9 cellular contexts compared by ENCODE assay signal in the genomic region with DNA sequence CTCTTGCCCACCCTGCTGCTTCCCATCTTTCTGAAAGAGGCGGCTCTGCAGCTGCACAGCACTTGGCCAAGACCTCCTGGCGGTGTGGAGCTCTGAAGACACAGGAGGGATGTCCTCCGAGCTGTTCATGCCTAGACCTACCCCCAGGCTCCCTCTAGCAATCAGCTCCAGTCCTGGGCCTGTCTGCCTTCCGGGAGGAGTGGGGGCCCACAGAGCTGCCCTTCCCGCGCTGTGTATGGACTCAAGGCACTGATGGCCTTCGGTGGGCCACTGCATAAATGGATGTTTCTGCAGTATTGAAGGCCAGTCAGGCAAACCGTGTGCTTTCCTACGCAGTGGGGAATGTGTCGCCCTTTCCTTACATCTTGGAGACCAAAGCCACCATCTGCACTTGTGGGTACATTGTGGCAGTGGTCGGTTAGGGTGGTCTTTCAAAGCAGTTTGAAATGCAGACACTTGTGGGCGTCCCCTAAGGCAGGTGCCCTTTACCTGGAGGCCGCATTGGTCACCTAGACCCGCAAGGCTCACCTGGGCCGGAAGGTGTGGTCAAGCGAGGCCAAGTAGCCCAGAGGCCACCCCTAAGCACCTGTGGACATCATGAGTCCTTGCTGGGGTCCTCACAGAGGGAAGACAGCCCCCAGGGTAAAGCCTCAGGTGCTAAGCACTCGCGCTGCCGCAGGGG. TPM values are rescaled to one million over a fixed set of nuclear protein-coding genes. Genes with fewer than 3 reads are reported as not detected.
DNase-seq lines count a peak whose midpoint lies in the region; ATAC-seq lines count a peak whose summit lies in the region.
"Had no signal": no experiment of that assay in that cellular context is flagged by ENCODE, and none has a peak within 500 bp of the region (broad histone marks: within the 10 kb centered on the region; RNA-seq: fewer than 3 reads in every experiment).

No MANE protein-coding gene starts in this region.

- peaks cover 11% of the 10 kb centered on the region for H3K36me3 Mint-ChIP-seq in activated T-helper 1 cell treated with anti-CD3 and anti-CD28 coated beads, Interleukin-12 subunit alpha, Interleukin-12 subunit beta, Interleukin-2, Interleukin-4 antibody, amounts not matched to agents 30 ng/mL and 10 ng/mL and 1 ng/mL, durations not matched to agents 14 hours and 24 hours and 36 hours (ENCODE audit: low read depth)

- H3K9me3 Mint-ChIP-seq in activated T-helper 1 cell treated with anti-CD3 and anti-CD28 coated beads, Interleukin-12 subunit alpha, Interleukin-12 subunit beta, Interleukin-2, Interleukin-4 antibody, amounts not matched to agents 30 ng/mL and 10 ng/mL and 1 ng/mL, durations not matched to agents 14 hours and 24 hours and 36 hours, result no peaks in the 10 kb centered on the region

- peak overlapping the region; percentile 78 for H3K4me3 Mint-ChIP-seq in activated T-helper 1 cell treated with anti-CD3 and anti-CD28 coated beads, Interleukin-12 subunit alpha, Interleukin-12 subunit beta, Interleukin-2, Interleukin-4 antibody, amounts not matched to agents 30 ng/mL and 10 ng/mL and 1 ng/mL, durations not matched to agents 14 hours and 24 hours and 36 hours

- intact Hi-C loops in activated T-helper 1 cell treated with anti-CD3 and anti-CD28 coated beads, Interleukin-12 subunit alpha, Interleukin-12 subunit beta, Interleukin-2, Interleukin-4 antibody, amounts not matched to agents 30 ng/mL and 10 ng/mL and 1 ng/mL, durations not matched to agents 14 hours and 24 hours and 36 hours (cut with micrococcal nuclease), result loop anchor here (5.0 kb wide), 1 partner anchor 684 kb away; a partner anchor contains a TSS

- ATAC-seq in left lobe of liver (no peak), HG02798 (IDR thresholded peaks at IDR 0.05; ENCODE audit: poor library complexity, unreplicated experiment) (no peak)
- ATAC-seq in activated CD4-positive, CD25-positive, alpha-beta regulatory T cell treated with anti-CD3 and anti-CD28 coated beads, Interleukin-2, amount 50 U/mL, for 24 hours, result no peak

- peak overlapping the region; percentile 87 for H3K27ac ChIP-seq in substantia nigra (ENCODE audit: low read depth, low read length, poor library complexity, severe bottlenecking)

- H3K27me3 Mint-ChIP-seq in activated T-helper 1 cell treated with anti-CD3 and anti-CD28 coated beads, Interleukin-12 subunit alpha, Interleukin-12 subunit beta, Interleukin-2, Interleukin-4 antibody, amounts not matched to agents 30 ng/mL and 10 ng/mL and 1 ng/mL, durations not matched to agents 14 hours and 24 hours and 36 hours (ENCODE audit: insufficient read depth), result no peaks in the 10 kb centered on the region

- H3K27ac Mint-ChIP-seq in activated T-helper 1 cell treated with anti-CD3 and anti-CD28 coated beads, Interleukin-12 subunit alpha, Interleukin-12 subunit beta, Interleukin-2, Interleukin-4 antibody, amounts not matched to agents 30 ng/mL and 10 ng/mL and 1 ng/mL, durations not matched to agents 14 hours and 24 hours and 36 hours, result peak overlapping the region; percentile 87

- DNase-seq in activated CD4-positive, alpha-beta T cell treated with anti-CD3 and anti-CD28 coated beads for 4 hours, result peak; percentile 1 to 7
- DNase-seq in activated CD4-positive, alpha-beta T cell treated with anti-CD3 and anti-CD28 coated beads, Interleukin-2, amount 50 U/mL, for 1 hour, result no peak
- DNase-seq in activated T-helper 1 cell treated with anti-CD3 and anti-CD28 coated beads, Interleukin-12 subunit alpha, Interleukin-12 subunit beta, Interleukin-2, Interleukin-4 antibody, amounts not matched to agents 30 ng/mL and 10 ng/mL and 1 ng/mL, durations not matched to agents 14 hours and 24 hours and 36 hours (ENCODE audit: low spot score), result no peak
- DNase-seq in islet precursor cell (peak; percentile 57), substantia nigra (lab: John Stamatoyannopoulos, UW) (peak in 3 of 49 donors; percentile 24 to 60 (median 55)), left lobe of liver (ENCODE audit: low spot score) (no peak)

- H3K4me1 Mint-ChIP-seq in activated T-helper 1 cell treated with anti-CD3 and anti-CD28 coated beads, Interleukin-12 subunit alpha, Interleukin-12 subunit beta, Interleukin-2, Interleukin-4 antibody, amounts not matched to agents 30 ng/mL and 10 ng/mL and 1 ng/mL, durations not matched to agents 14 hours and 24 hours and 36 hours (ENCODE audit: low read depth), result peaks cover 25% of the 10 kb centered on the region

RNA-seq across cellular contexts. Expression of a gene that starts 0.9 kb away (rescaled TPM):
- total RNA-seq in activated T-helper 1 cell treated with anti-CD3 and anti-CD28 coated beads, Interleukin-12 subunit alpha, Interleukin-12 subunit beta, Interleukin-2, Interleukin-4 antibody, amounts not matched to agents 30 ng/mL and 10 ng/mL and 1 ng/mL, durations not matched to agents 14 hours and 24 hours and 36 hours, result 25.1 and 28.8 TPM in 2 replicates
- total RNA-seq in left lobe of liver, result 6.0 TPM

RNA-seq across cellular contexts. Expression of a gene that starts 48.0 kb away (rescaled TPM):
- total RNA-seq in activated T-helper 1 cell treated with anti-CD3 and anti-CD28 coated beads, Interleukin-12 subunit alpha, Interleukin-12 subunit beta, Interleukin-2, Interleukin-4 antibody, amounts not matched to agents 30 ng/mL and 10 ng/mL and 1 ng/mL, durations not matched to agents 14 hours and 24 hours and 36 hours, result 0.22 and 0.26 TPM in 2 replicates
- not detected for total RNA-seq in left lobe of liver
- total RNA-seq: Daoy had no signal

Comparison
In these comparisons a context has a peak if more than half of its experiments do, and no peak if none do; other contexts are left out.
1. DNase-seq: peak in activated CD4-positive, alpha-beta T cell treated with anti-CD3 and anti-CD28 coated beads for 4 hours (2 of 2) and islet precursor cell (single experiment); none in activated CD4-positive, alpha-beta T cell treated with anti-CD3 and anti-CD28 coated beads, Interleukin-2, amount 50 U/mL, for 1 hour (single experiment), activated T-helper 1 cell treated with anti-CD3 and anti-CD28 coated beads, Interleukin-12 subunit alpha, Interleukin-12 subunit beta, Interleukin-2, Interleukin-4 antibody, amounts not matched to agents 30 ng/mL and 10 ng/mL and 1 ng/mL, durations not matched to agents 14 hours and 24 hours and 36 hours (single experiment) and left lobe of liver (single experiment).